Comparison of ENCODE assay signal across 25 cellular contexts in the genomic region with DNA sequence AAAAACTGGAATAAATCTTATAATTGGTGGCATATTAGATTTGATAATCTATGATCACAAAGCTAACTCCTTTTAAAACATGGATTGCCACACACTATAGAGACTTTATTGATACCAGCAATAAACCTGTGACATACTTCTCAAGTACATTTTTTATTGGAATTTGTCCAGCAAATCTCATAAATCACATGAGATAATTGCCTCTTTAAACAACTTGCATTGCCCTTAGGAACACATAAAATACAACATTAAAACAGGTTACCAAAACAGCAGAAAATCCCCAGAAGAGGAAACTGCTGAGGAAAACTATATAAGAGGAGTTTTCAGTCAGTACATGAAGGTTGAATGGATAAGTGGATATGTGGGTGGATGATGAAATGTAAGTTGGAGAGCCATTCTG.
DNase-seq lines count a peak whose midpoint lies in the region; ATAC-seq and TF ChIP-seq lines count a peak whose summit lies in the region.
"Had no signal": no experiment of that assay in that cellular context is flagged by ENCODE, and none has a peak within 500 bp of the region (broad histone marks: within the 10 kb centered on the region; RNA-seq: fewer than 3 reads in every experiment).

No MANE protein-coding gene starts in this region.

- H3K27me3 ChIP-seq in CD4-positive, alpha-beta T cell (ENCODE audit: control insufficient read depth, insufficient read depth, low read length): no peaks in the 10 kb centered on the region
- peaks cover 10% of the 10 kb centered on the region for H3K27me3 ChIP-seq in A673 (replicated peaks; ENCODE audit: insufficient read depth, low read depth, low read length, poor library complexity)
- H3K27me3 ChIP-seq: BLaER1 treated with 17β-estradiol and CSF1 and Interleukin-3, amounts not matched to agents 10 nM and 100 nM had no signal

- H3K9me3 Mint-ChIP-seq in CD4-positive, alpha-beta T cell: no peaks in the 10 kb centered on the region
- H3K9me3 Mint-ChIP-seq: IgD-negative memory B cell had no signal

- H3K27ac ChIP-seq in CD4-positive, alpha-beta T cell (ENCODE audit: low read depth, low read length): no peak overlapping the region
- H3K27ac ChIP-seq in A673 (ENCODE audit: low read depth, low read length, poor library complexity, severe bottlenecking): no peak overlapping the region
- H3K27ac ChIP-seq: BLaER1 treated with 17β-estradiol and CSF1 and Interleukin-3, amounts not matched to agents 10 nM and 100 nM had no signal

- H3K4me1 Mint-ChIP-seq in CD4-positive, alpha-beta T cell (ENCODE audit: low read depth): no peaks in the 10 kb centered on the region
- H3K4me1 Mint-ChIP-seq: CD4-positive, alpha-beta memory T cell; IgD-negative memory B cell had no signal

- H3K4me3 Mint-ChIP-seq in CD4-positive, alpha-beta T cell: no peak overlapping the region
- H3K4me3 Mint-ChIP-seq: CD4-positive, alpha-beta memory T cell; IgD-negative memory B cell had no signal

- no peak for TF ChIP-seq CTCF in CD4-positive, alpha-beta T cell (IDR thresholded peaks at IDR 0.05)
- no peak for TF ChIP-seq CTCF in A673 (conservative IDR thresholded peaks at IDR 0.05; ENCODE audit: low read depth, low read length)

- intact Hi-C loops in left colon (cut with DNase I, micrococcal nuclease) (no loop called here), A673 (cut with micrococcal nuclease; ENCODE audit: unreplicated experiment) (no loop called here)
- intact Hi-C loops in CD4-positive, alpha-beta T cell (cut with DNase I, micrococcal nuclease): no loop called here

- H3K27ac Mint-ChIP-seq in CD4-positive, alpha-beta T cell: no peak overlapping the region
- H3K27ac Mint-ChIP-seq: CD4-positive, alpha-beta memory T cell; IgD-negative memory B cell had no signal

- CTCF ChIA-PET in CD4-positive, alpha-beta T cell (lab: Charles Lee): no interaction called here
- CTCF ChIA-PET in A673 (lab: Charles Lee): no interaction called here

- no peaks in the 10 kb centered on the region for H3K4me1 ChIP-seq in A673 (ENCODE audit: insufficient read depth, low read length, poor library complexity, severe bottlenecking)
- H3K4me1 ChIP-seq: HAP-1 had no signal

- no peaks in the 10 kb centered on the region for H3K36me3 ChIP-seq in A673 (ENCODE audit: insufficient read depth, low read length, poor library complexity, severe bottlenecking)
- H3K36me3 ChIP-seq: BLaER1 treated with 17β-estradiol and CSF1 and Interleukin-3, amounts not matched to agents 10 nM and 100 nM; HAP-1 had no signal

- H3K27me3 Mint-ChIP-seq in CD4-positive, alpha-beta T cell: no peaks in the 10 kb centered on the region
- H3K27me3 Mint-ChIP-seq: IgD-negative memory B cell had no signal

- no peak overlapping the region for H3K4me3 ChIP-seq in A673 (ENCODE audit: low read depth, low read length, poor library complexity, severe bottlenecking)
- H3K4me3 ChIP-seq: BLaER1 treated with 17β-estradiol and CSF1 and Interleukin-3, amounts not matched to agents 10 nM and 100 nM; HAP-1 had no signal

- no TSS peak for BruUV-seq in A673 (replicated peaks; lab: Mats Ljungman, UMichigan)

- ATAC-seq in left colon: peak; percentile 94
- no peak for ATAC-seq in CD4-positive, alpha-beta T cell (ENCODE audit: poor library complexity)
- ATAC-seq: Panc1 had no signal

- H3K9me3 ChIP-seq in CD4-positive, alpha-beta T cell (ENCODE audit: control insufficient read depth, low read length): no peaks in the 10 kb centered on the region
- no peaks in the 10 kb centered on the region for H3K9me3 ChIP-seq in A673 (ENCODE audit: low read depth, low read length, poor library complexity, severe bottlenecking)
- H3K9me3 ChIP-seq: BLaER1 treated with 17β-estradiol and CSF1 and Interleukin-3, amounts not matched to agents 10 nM and 100 nM; HAP-1 had no signal

- no peaks in the 10 kb centered on the region for H3K36me3 Mint-ChIP-seq in CD4-positive, alpha-beta T cell (ENCODE audit: low read depth)
- H3K36me3 Mint-ChIP-seq: CD4-positive, alpha-beta memory T cell; IgD-negative memory B cell had no signal

- DNase-seq in NCI-H2029 treated with DMSO at 0.1 percent for 48 hours (lab: John Stamatoyannopoulos, UW): peak; percentile 12
- DNase-seq in NCI-H2029 (lab: John Stamatoyannopoulos, UW): no peak
- peak; percentile 14 for DNase-seq in HT-29 (ENCODE audit: low spot score)
- DNase-seq in left colon: no peak
- DNase-seq in NCI-H1930 (lab: John Stamatoyannopoulos, UW): no peak
- no peak for DNase-seq in CD4-positive, alpha-beta T cell
- no peak for DNase-seq in A673 (ENCODE audit: low spot score)
- DNase-seq: AML-193; CD4-positive, alpha-beta memory T cell; COR-L47; DMS79; EL; GDM1; GOT3; NCI-H1092; NCI-H1694; NCI-H446; NCI-H524 treated with DMSO at 0.1 percent for 48 hours; NCI-H82; SHP77 treated with DMSO at 0.1 percent for 48 hours; T-helper 1 cell had no signal

- POLR2A ChIA-PET in CD4-positive, alpha-beta T cell (lab: Charles Lee): no interaction called here
- POLR2A ChIA-PET in A673 (lab: Charles Lee; ENCODE audit: low non-redundant PET): no interaction called here

Comparison
In these comparisons a context has a peak if more than half of its experiments do, and no peak if none do; other contexts are left out.
1. DNase-seq: peak in NCI-H2029 treated with DMSO at 0.1 percent for 48 hours (single experiment) and HT-29 (single experiment); none in NCI-H2029 (single experiment), left colon (0 of 2), NCI-H1930 (0 of 2), CD4-positive, alpha-beta T cell (0 of 10) and A673 (single experiment).